In genomic region chr2:198101688-198102087, GRCh38 we compare ENCODE assay signal across 18 cellular contexts.
"Had no signal": no experiment of that assay in that cellular context is flagged by ENCODE, and none has a peak within 500 bp of the region (broad histone marks: within the 10 kb centered on the region; RNA-seq: fewer than 3 reads in every experiment).

No MANE protein-coding gene starts in this region.

- H3K27ac ChIP-seq: ovary, skin epidermis, tibial nerve, uterus had no signal

- H3K9me3 ChIP-seq: ovary, tibial nerve, uterus had no signal

- H3K27me3 ChIP-seq: ovary, tibial nerve, uterus had no signal

- ATAC-seq: left lobe of liver; naive thymus-derived CD4-positive, alpha-beta T cell; natural killer cell treated with Interleukin-12 subunit alpha and Interleukin-12 subunit beta and Interleukin-15 and Interleukin-18, amount 100 ng/mL, for 72 hours; sciatic nerve; stimulated activated effector memory CD8-positive, alpha-beta T cell treated with anti-CD3 and anti-CD28 coated beads, Interleukin-12 subunit alpha, Interleukin-12 subunit beta, amount 100 ng/mL, for 72 hours had no signal

- H3K4me3 ChIP-seq: lung, ovary, skin epidermis, tibial nerve, uterus had no signal

- H3K36me3 ChIP-seq: ovary, uterus had no signal

- H3K4me1 ChIP-seq: tibial nerve, uterus had no signal

- DNase-seq: hypothalamus; islet precursor cell; mesendoderm; naive thymus-derived CD4-positive, alpha-beta T cell; ovary; right cardiac atrium; stimulated activated CD4-positive, alpha-beta T cell treated with anti-CD3 and anti-CD28 coated beads, Interleukin-12 subunit alpha, Interleukin-12 subunit beta, amount 100 ng/mL, for 4 hours; stimulated activated CD4-positive, alpha-beta T cell treated with anti-CD3 and anti-CD28 coated beads, Interleukin-15, amount 100 ng/mL, for 24 hours; stimulated activated CD4-positive, alpha-beta T cell treated with anti-CD3 and anti-CD28 coated beads, Interleukin-4, amount 100 ng/mL, for 24 hours; stimulated activated naive CD4-positive, alpha-beta T cell; uterus had no signal
